ENCODE assay signal across 29 cellular contexts in the genomic region with DNA sequence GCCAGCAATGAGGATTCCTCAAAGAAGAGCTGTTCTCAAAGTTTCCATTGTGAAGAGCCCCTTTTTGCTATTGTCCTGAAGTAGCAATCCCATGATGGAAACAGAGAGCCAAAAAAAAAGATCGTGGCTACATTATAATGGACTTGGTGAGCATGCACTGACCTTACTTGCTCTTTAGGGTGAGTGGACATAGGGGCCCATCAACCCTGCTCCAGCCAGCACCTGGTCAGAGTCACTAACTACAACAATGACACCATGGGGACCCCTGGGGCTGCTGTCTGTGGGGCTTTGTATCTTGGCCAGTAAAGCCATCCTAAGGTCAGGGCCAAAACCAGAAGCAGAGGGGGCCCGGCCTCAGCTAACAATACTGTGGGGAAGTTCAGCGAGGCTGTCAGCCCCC.
"Had no signal": no experiment of that assay in that cellular context is flagged by ENCODE, and none has a peak within 500 bp of the region (broad histone marks: within the 10 kb centered on the region; RNA-seq: fewer than 3 reads in every experiment).

No MANE protein-coding gene starts in this region.

- H3K4me3 ChIP-seq: ascending aorta, cardiac muscle cell, K562, Peyer's patch, SJSA1 had no signal

- H3K27ac Mint-ChIP-seq: activated CD4-positive, alpha-beta T cell treated with anti-CD3 and anti-CD28 coated beads, Interleukin-2, amount 10 ng/mL, durations not matched to agents 24 days and 14 days; activated CD8-positive, alpha-beta T cell treated with anti-CD3 and anti-CD28 coated beads for 36 hours; activated naive CD4-positive, alpha-beta T cell treated with anti-CD3 and anti-CD28 coated beads, Interleukin-2, amount 50 U/mL, for 24 hours; activated naive CD8-positive, alpha-beta T cell treated with anti-CD3 and anti-CD28 coated beads, Interleukin-2, amount 10 ng/mL, durations not matched to agents 7 days and 5 days; activated T-cell treated with anti-CD3 and anti-CD28 coated beads, Interleukin-2, amount 50 U/mL, for 24 hours; activated T-helper 2 cell treated with anti-CD3 and anti-CD28 coated beads, Interferon-gamma antibody, Interleukin-2, Interleukin-4, amounts not matched to agents 10 μg/mL and 5 μg/mL and 100 μg/mL, durations not matched to agents 14 hours and 24 hours and 36 hours; T-helper 1 cell treated with Interleukin-12 subunit alpha and Interleukin-12 subunit beta and Interleukin-4 antibody, amounts not matched to agents 30 μg/mL and 1 μg/mL, for 36 hours; T-helper 2 cell treated with Interferon-gamma antibody and Interleukin-4, amounts not matched to agents 5 μg/mL and 100 μg/mL, for 36 hours had no signal

- H3K27me3 ChIP-seq: ascending aorta, cardiac muscle cell, Peyer's patch had no signal

- H3K4me1 Mint-ChIP-seq: activated CD4-positive, alpha-beta T cell treated with anti-CD3 and anti-CD28 coated beads, Interleukin-2, amount 10 ng/mL, durations not matched to agents 24 days and 14 days; activated naive CD4-positive, alpha-beta T cell treated with anti-CD3 and anti-CD28 coated beads, Interleukin-2, amount 50 U/mL, for 24 hours; activated naive CD8-positive, alpha-beta T cell treated with anti-CD3 and anti-CD28 coated beads, Interleukin-2, amount 10 ng/mL, durations not matched to agents 7 days and 5 days had no signal

- H3K4me2 ChIP-seq: SK-N-SH had no signal

- H3K4me3 Mint-ChIP-seq: activated CD4-positive, alpha-beta T cell treated with anti-CD3 and anti-CD28 coated beads, Interleukin-2, amount 10 ng/mL, durations not matched to agents 24 days and 14 days; activated CD8-positive, alpha-beta T cell treated with anti-CD3 and anti-CD28 coated beads for 36 hours; activated naive CD4-positive, alpha-beta T cell treated with anti-CD3 and anti-CD28 coated beads, Interleukin-2, amount 50 U/mL, for 24 hours; activated naive CD8-positive, alpha-beta T cell treated with anti-CD3 and anti-CD28 coated beads, Interleukin-2, amount 10 ng/mL, durations not matched to agents 7 days and 5 days; activated T-cell treated with anti-CD3 and anti-CD28 coated beads, Interleukin-2, amount 50 U/mL, for 24 hours; T-helper 1 cell treated with Interleukin-12 subunit alpha and Interleukin-12 subunit beta and Interleukin-4 antibody, amounts not matched to agents 30 μg/mL and 1 μg/mL, for 36 hours; T-helper 2 cell treated with Interferon-gamma antibody and Interleukin-4, amounts not matched to agents 5 μg/mL and 100 μg/mL, for 36 hours had no signal

- ATAC-seq: activated CD8-positive, alpha-beta T cell treated with anti-CD3 and anti-CD28 coated beads for 36 hours; K562; PC-3 had no signal

- H3K27me3 Mint-ChIP-seq: activated CD8-positive, alpha-beta T cell treated with anti-CD3 and anti-CD28 coated beads for 36 hours; activated naive CD4-positive, alpha-beta T cell treated with anti-CD3 and anti-CD28 coated beads, Interleukin-2, amount 50 U/mL, for 24 hours; activated T-cell treated with anti-CD3 and anti-CD28 coated beads, Interleukin-2, amount 50 U/mL, for 24 hours had no signal

- H3K9me3 ChIP-seq: SK-N-SH had no signal

- H3K36me3 ChIP-seq: ascending aorta, cardiac muscle cell, Peyer's patch, SJSA1 had no signal

- FAIRE-seq: K562, TTC549 had no signal

- H3K27ac ChIP-seq: ascending aorta, cardiac muscle cell, Peyer's patch, SJSA1 had no signal

- H3K4me1 ChIP-seq: ascending aorta, Peyer's patch, SJSA1 had no signal

- DNase-seq: activated CD4-positive, alpha-beta T cell treated with anti-CD3 and anti-CD28 coated beads, Interleukin-2, amount 10 ng/mL, durations not matched to agents 24 days and 14 days; activated CD4-positive, alpha-beta T cell treated with anti-CD3 and anti-CD28 coated beads, Interleukin-2, amount 50 U/mL, for 4 hours; activated CD8-positive, alpha-beta T cell treated with anti-CD3 and anti-CD28 coated beads for 36 hours; activated gamma-delta T cell; activated naive CD4-positive, alpha-beta T cell treated with Interleukin-2 at 50 U/mL for 16 hours; activated naive CD8-positive, alpha-beta T cell treated with anti-CD3 and anti-CD28 coated beads, Interleukin-2, amount 10 ng/mL, durations not matched to agents 7 days and 5 days; activated T-cell treated with anti-CD3 and anti-CD28 coated beads, Interleukin-2, amount 50 U/mL, for 24 hours; amygdala; NCI-H1092 treated with DMSO at 0.1 percent for 48 hours; NCI-H1417; NCI-H1694 treated with DMSO at 0.1 percent for 48 hours; NCI-H2029; NCI-H345; NCI-H524 treated with DMSO at 0.1 percent for 48 hours; NK-92 treated with Interleukin-12 subunit alpha and Interleukin-12 subunit beta, amount 100 ng/mL, for 24 hours; PC-3; Peyer's patch; RPMI8226; SHP77 treated with DMSO at 0.1 percent for 48 hours; SK-N-SH had no signal

- H3K9ac ChIP-seq: SK-N-SH had no signal
